Comparison of ENCODE assay signal across 12 cellular contexts in the genomic region with DNA sequence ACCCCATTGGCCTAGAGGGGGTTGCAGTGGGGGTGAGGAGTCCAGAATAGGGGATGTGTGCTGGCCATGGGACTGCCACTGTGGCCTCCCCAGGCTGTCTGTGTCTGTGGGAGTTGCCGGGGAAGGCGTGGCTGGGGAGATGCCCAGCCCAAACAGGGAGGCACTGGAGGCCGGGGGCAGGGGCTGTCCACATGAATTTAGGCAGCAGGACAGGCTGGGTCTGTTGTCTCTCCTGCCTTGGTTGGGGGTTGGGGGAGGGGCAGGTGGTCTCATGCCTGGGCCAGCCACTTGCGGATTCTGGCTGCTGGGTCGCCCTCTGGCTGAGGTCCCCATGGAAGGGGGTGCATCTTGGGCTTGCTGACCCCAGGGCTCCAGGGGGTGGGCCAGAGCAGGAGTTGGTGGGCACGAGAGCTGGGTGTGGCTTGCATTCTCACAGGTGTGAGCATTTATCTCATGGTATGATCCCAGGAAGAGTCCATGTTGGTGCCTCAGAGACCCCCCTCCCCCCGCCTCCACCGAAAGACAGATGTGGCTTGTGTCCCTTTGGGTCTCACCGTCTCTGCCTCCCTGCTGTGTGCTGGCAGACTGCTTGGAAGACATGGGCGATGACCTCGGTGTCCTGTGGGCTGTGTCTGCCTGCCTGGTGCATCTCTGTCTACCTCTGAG. TPM values are rescaled to one million over a fixed set of nuclear protein-coding genes. Genes with fewer than 3 reads are reported as not detected.
A peak's percentile ranks its signal among the peaks of the same experiment; 100 is the strongest.
DNase-seq lines count a peak whose midpoint lies in the region; ATAC-seq and TF ChIP-seq lines count a peak whose summit lies in the region.
"Had no signal": no experiment of that assay in that cellular context is flagged by ENCODE, and none has a peak within 500 bp of the region (broad histone marks: within the 10 kb centered on the region; RNA-seq: fewer than 3 reads in every experiment).

No MANE protein-coding gene starts in this region.

- TF ChIP-seq POLR2A in thyroid gland (IDR thresholded peaks at IDR 0.05), result no peak

- H3K27ac ChIP-seq in thyroid gland, result peak overlapping the region in 1 of 3 donors; percentile 24

- intact Hi-C loops in thyroid gland (cut with DNase I), result no loop called here

- no peaks in the 10 kb centered on the region for H3K9me3 Mint-ChIP-seq in endothelial cell (ENCODE audit: unreplicated experiment)
- H3K9me3 Mint-ChIP-seq in osteocyte (ENCODE audit: unreplicated experiment), result no peaks in the 10 kb centered on the region
- H3K9me3 Mint-ChIP-seq: activated naive CD4-positive, alpha-beta T cell treated with anti-CD3 and anti-CD28 coated beads, Interleukin-2, amount 50 U/mL, for 72 hours had no signal

- H3K4me3 Mint-ChIP-seq in endothelial cell (ENCODE audit: unreplicated experiment) (peak overlapping the region; percentile 92), osteocyte (ENCODE audit: unreplicated experiment) (no peak overlapping the region)

- peaks cover 3 to 29% of the 10 kb centered on the region in 2 donors for H3K4me1 ChIP-seq in thyroid gland

- peaks cover 13% of the 10 kb centered on the region for H3K27me3 Mint-ChIP-seq in endothelial cell (ENCODE audit: unreplicated experiment)
- peaks cover 3% of the 10 kb centered on the region for H3K27me3 Mint-ChIP-seq in osteocyte (ENCODE audit: unreplicated experiment)

- H3K27me3 ChIP-seq in thyroid gland, result peaks cover 4% of the 10 kb centered on the region

- peaks cover 4% of the 10 kb centered on the region in 2 donors for H3K36me3 ChIP-seq in thyroid gland
- H3K36me3 ChIP-seq: tibial nerve had no signal

- no peaks in the 10 kb centered on the region for H3K9me3 ChIP-seq in thyroid gland
- H3K9me3 ChIP-seq: tibial nerve had no signal

- 54 to 66% methylated on average over 7 to 8 of the region's 11 CpGs for WGBS in thyroid gland, 2 donors

- H3K4me3 ChIP-seq in thyroid gland (replicated peaks in 1 of 3), result no peak overlapping the region
- H3K4me3 ChIP-seq: tibial nerve had no signal

- peak; percentile 19 for DNase-seq in NCI-H69 (lab: John Stamatoyannopoulos, UW)
- peak; percentile 40 for DNase-seq in endothelial cell (ENCODE audit: low spot score)
- DNase-seq in osteocyte (ENCODE audit: extremely low spot score, unreplicated experiment), result no peak
- DNase-seq in thyroid gland, result no peak
- DNase-seq: central memory CD4-positive, alpha-beta T cell; erythroblast; NCI-H526; RPMI8226 had no signal

- peaks cover 21% of the 10 kb centered on the region for H3K36me3 Mint-ChIP-seq in endothelial cell (ENCODE audit: low read depth, unreplicated experiment)
- H3K36me3 Mint-ChIP-seq in osteocyte (ENCODE audit: unreplicated experiment), result no peaks in the 10 kb centered on the region
- H3K36me3 Mint-ChIP-seq: activated naive CD4-positive, alpha-beta T cell treated with anti-CD3 and anti-CD28 coated beads, Interleukin-2, amount 50 U/mL, for 72 hours had no signal

- H3K27ac Mint-ChIP-seq in endothelial cell (ENCODE audit: unreplicated experiment) (peak overlapping the region; percentile 81), osteocyte (ENCODE audit: unreplicated experiment) (peak overlapping the region; percentile 27)

- ATAC-seq in HG02571 (IDR thresholded peaks at IDR 0.05; ENCODE audit: unreplicated experiment) (no peak), GM21723 (IDR thresholded peaks at IDR 0.05; ENCODE audit: unreplicated experiment) (no peak)
- ATAC-seq: activated naive CD4-positive, alpha-beta T cell treated with anti-CD3 and anti-CD28 coated beads, Interleukin-2, amount 50 U/mL, for 72 hours had no signal

- TF ChIP-seq CTCF in endothelial cell (IDR thresholded peaks at IDR 0.05; ENCODE audit: unreplicated experiment), result no peak
- no peak for TF ChIP-seq CTCF in osteocyte (IDR thresholded peaks at IDR 0.05)
- TF ChIP-seq CTCF in thyroid gland (IDR thresholded peaks at IDR 0.05), result no peak

- H3K4me1 Mint-ChIP-seq in endothelial cell (ENCODE audit: unreplicated experiment), result peaks cover 46% of the 10 kb centered on the region
- peaks cover 37% of the 10 kb centered on the region for H3K4me1 Mint-ChIP-seq in osteocyte (ENCODE audit: unreplicated experiment)

RNA-seq across cellular contexts. Expression of gene SOX18, which starts 4.0 kb away (rescaled TPM):
- total RNA-seq in endothelial cell (ENCODE audit: unreplicated experiment) (149 TPM), osteocyte (1.2 and 2.0 TPM in 2 replicates), thyroid gland (10 to 100 TPM in 2 of 4 donors, 1 to 10 TPM in 2; 7.5 to 16.9 (median 10.6) TPM)

RNA-seq across cellular contexts. Expression of gene C20orf204, which starts 9.5 kb away (rescaled TPM):
- total RNA-seq in endothelial cell (ENCODE audit: unreplicated experiment) (14.2 TPM), osteocyte (1.3 and 1.4 TPM in 2 replicates), thyroid gland (1 to 10 TPM in 1 of 4 donors, under 1 TPM in 3; 0.11 to 2.6 (median 0.59) TPM)

RNA-seq across cellular contexts. Expression of gene TCEA2, which starts 17.5 kb away (rescaled TPM):
- total RNA-seq in endothelial cell (ENCODE audit: unreplicated experiment) (123 TPM), osteocyte (67.3 and 73.1 TPM in 2 replicates), thyroid gland (10 to 100 TPM; 20.9 to 43.1 (median 24.4) TPM)

RNA-seq across cellular contexts. Expression of gene RGS19, which starts 33.8 kb away (rescaled TPM):
- 26.2 TPM for total RNA-seq in endothelial cell (ENCODE audit: unreplicated experiment)
- 8.0 and 10.0 TPM in 2 replicates for total RNA-seq in osteocyte
- 10 to 100 TPM; 10.5 to 17.2 (median 13.4) TPM for total RNA-seq in thyroid gland

RNA-seq across cellular contexts. Expression of gene OPRL1, which starts 34.4 kb away (rescaled TPM):
- total RNA-seq in endothelial cell (ENCODE audit: unreplicated experiment) (10.2 TPM), osteocyte (1.6 and 2.1 TPM in 2 replicates), thyroid gland (under 1 TPM; 0.54 to 0.94 (median 0.68) TPM)

Comparison
In these comparisons a context has a peak if more than half of its experiments do, and no peak if none do; other contexts are left out.
1. DNase-seq: peak in NCI-H69 (single experiment) and endothelial cell (single experiment); none in osteocyte (single experiment) and thyroid gland (0 of 2).